ENCODE assay signal across 24 cellular contexts in genomic region chr16:8828541-8829165, GRCh38. TPM values are rescaled to one million over a fixed set of nuclear protein-coding genes. Genes with fewer than 3 reads are reported as not detected.
DNase-seq lines count a peak whose midpoint lies in the region; ATAC-seq, FAIRE-seq and TF ChIP-seq lines count a peak whose summit lies in the region.
"Had no signal": no experiment of that assay in that cellular context is flagged by ENCODE, and none has a peak within 500 bp of the region (broad histone marks: within the 10 kb centered on the region; RNA-seq: fewer than 3 reads in every experiment).

No MANE protein-coding gene starts in this region.

- no peak overlapping the region for H3K56ac ChIP-seq in H1 (replicated peaks; ENCODE audit: insufficient read length, low read depth, low read length)

- H3K4ac ChIP-seq in H1 (replicated peaks; ENCODE audit: insufficient read length, low read depth, low read length), result peak overlapping the region; percentile 6

- H3K4me1 ChIP-seq in HUES64 (ENCODE audit: insufficient read depth, low read length) (peaks cover 32% of the 10 kb centered on the region), H1 (replicated peaks in 1 of 4; ENCODE audit: control insufficient read depth in 3 of 4, insufficient read depth in 4 of 4, low read length in 3 of 4) (peaks cover 12 to 23% (median 16%) of the 10 kb centered on the region in 4 experiments), mesodermal cell (ENCODE audit: control insufficient read depth, insufficient read depth, low read length, poor library complexity, severe bottlenecking) (peaks cover 5% of the 10 kb centered on the region), PC-3 (ENCODE audit: insufficient read depth, low read length) (no peaks in the 10 kb centered on the region), upper lobe of right lung (no peaks in the 10 kb centered on the region)

- no peak overlapping the region for H3K23ac ChIP-seq in H1 (ENCODE audit: insufficient read length)

- no peak overlapping the region for H3K4me3 ChIP-seq in HUES64 (ENCODE audit: low read length)
- no peak overlapping the region for H3K4me3 ChIP-seq in H1 (ENCODE audit: extremely low read depth in 1 of 4, insufficient read depth in 2 of 4, low read depth in 3 of 4, low read length in 4 of 4)
- no peak overlapping the region for H3K4me3 ChIP-seq in mesodermal cell (ENCODE audit: extremely low read depth, insufficient read depth, low read length, poor library complexity, severe bottlenecking)
- no peak overlapping the region for H3K4me3 ChIP-seq in PC-3 (ENCODE audit: low read length)
- H3K4me3 ChIP-seq in upper lobe of right lung, result no peak overlapping the region
- H3K4me3 ChIP-seq: hepatocyte, MG63, PC-9 had no signal

- no peak overlapping the region for H3K14ac ChIP-seq in H1 (ENCODE audit: insufficient read length)

- peak; percentile 45 for DNase-seq in ELR (ENCODE audit: low read depth)
- DNase-seq in H1 (ENCODE audit: low read depth in 1 of 2, low spot score in 2 of 2), result no peak
- DNase-seq in PC-3, result no peak
- no peak for DNase-seq in NCI-H345 (lab: John Stamatoyannopoulos, UW)
- no peak for DNase-seq in NCI-H510A (lab: John Stamatoyannopoulos, UW)
- DNase-seq in upper lobe of right lung, result no peak
- DNase-seq: effector CD8-positive, alpha-beta T cell; islet precursor cell; mesendoderm; MG63; natural killer cell; NCI-H1436 treated with DMSO at 0.1 percent for 48 hours; PC-9; small intestine; stimulated activated CD4-positive, alpha-beta T cell treated with anti-CD3 and anti-CD28 coated beads, Interleukin-2, amount 100 ng/mL, for 48 hours; T1000 had no signal

- TF ChIP-seq POLR2A in H1 (IDR thresholded peaks at IDR 0.05; ENCODE audit: control extremely low read depth in 1 of 2, low read depth in 2 of 2, low read length in 2 of 2), result 0 out of 3 replicates have a peak, but pooled peaks of 1 of the 2 experiments have one; percentile 17

- H3K36me3 ChIP-seq in HUES64 (ENCODE audit: insufficient read depth, low read length) (peaks cover 51% of the 10 kb centered on the region), H1 (ENCODE audit: control insufficient read depth in 2 of 4, insufficient read depth in 4 of 4, low read length in 3 of 4) (peaks cover 0 to 35% (median 11%) of the 10 kb centered on the region in 4 experiments; a peak in 5 of 8 replicates), mesodermal cell (ENCODE audit: control insufficient read depth, insufficient read depth, low read length) (peaks cover 67% of the 10 kb centered on the region), PC-3 (ENCODE audit: low read depth, low read length) (peaks cover 17% of the 10 kb centered on the region), upper lobe of right lung (peaks cover 51% of the 10 kb centered on the region)

- H4K8ac ChIP-seq in H1 (ENCODE audit: extremely low read depth, insufficient read depth, low read length), result no peak overlapping the region

- H2AFZ ChIP-seq in H1 (ENCODE audit: low read length), result no peak overlapping the region
- no peak overlapping the region for H2AFZ ChIP-seq in PC-3 (ENCODE audit: low read length)
- H2AFZ ChIP-seq: hepatocyte, PC-9 had no signal

- H4K20me1 ChIP-seq in H1 (replicated peaks in 1 of 2; ENCODE audit: control insufficient read depth in 1 of 2, insufficient read depth in 2 of 2, low read length in 2 of 2) (no peaks in the 10 kb centered on the region), PC-3 (ENCODE audit: low read length) (no peaks in the 10 kb centered on the region)

- H3K9me3 ChIP-seq in HUES64 (ENCODE audit: insufficient read depth, low read depth, low read length), result no peaks in the 10 kb centered on the region
- no peaks in the 10 kb centered on the region for H3K9me3 ChIP-seq in H1 (ENCODE audit: insufficient read depth in 2 of 2, low read depth in 1 of 2, low read length in 1 of 2)
- H3K9me3 ChIP-seq in mesodermal cell (ENCODE audit: control insufficient read depth, low read length), result no peaks in the 10 kb centered on the region
- no peaks in the 10 kb centered on the region for H3K9me3 ChIP-seq in PC-3 (ENCODE audit: low read length)
- H3K9me3 ChIP-seq in upper lobe of right lung, result no peaks in the 10 kb centered on the region
- H3K9me3 ChIP-seq: MG63 had no signal

- peak overlapping the region; percentile 60; the same call in 1 of the 2 replicates for H2BK5ac ChIP-seq in H1 (ENCODE audit: low read depth, low read length)

- 0 out of 2 replicates have a peak overlapping the region, but pooled peaks have one; percentile 75 for H2AK5ac ChIP-seq in H1 (ENCODE audit: low read depth, low read length)

- TF ChIP-seq RAD21 in H1 (IDR thresholded peaks at IDR 0.05 in 1 of 2, conservative IDR thresholded peaks at IDR 0.05 in 1 of 2; ENCODE audit: low read depth in 2 of 2, low read length in 2 of 2), result no peak

- no peak for FAIRE-seq in H1 (lab: Jason Lieb, UNC)
- FAIRE-seq: small intestine had no signal

- intact Hi-C loops in PC-3 (cut with micrococcal nuclease) (no loop called here), upper lobe of right lung (cut with DNase I) (no loop called here)

- ATAC-seq in PC-3 (no peak), upper lobe of right lung (no peak)
- ATAC-seq: activated CD4-positive, CD25-positive, alpha-beta regulatory T cell treated with anti-CD3 and anti-CD28 coated beads, Interleukin-2, amount 50 U/mL, for 24 hours; natural killer cell had no signal

- no peak overlapping the region for H4K5ac ChIP-seq in H1 (ENCODE audit: insufficient read length, low read depth, low read length)

- CTCF ChIA-PET in H1 (lab: Charles Lee; ENCODE audit: partially characterized antibody) (interaction anchor here (0.9 to 1.2 kb wide), 3 partner anchors 37 to 108 kb away, joined by 3 to 4 read pairs (median 4); no protein-coding TSS in a partner anchor), PC-3 (lab: Charles Lee) (no interaction called here)

- no TSS peak for BruUV-seq in PC-3 (replicated peaks; lab: Mats Ljungman, UMichigan)

- no peak overlapping the region for H2BK12ac ChIP-seq in H1 (ENCODE audit: low read depth, low read length)

- H3F3A ChIP-seq in PC-3 (ENCODE audit: low read length, unreplicated experiment), result no peaks in the 10 kb centered on the region

- no peaks in the 10 kb centered on the region for H3K23me2 ChIP-seq in H1 (ENCODE audit: low read depth, low read length)

- TF ChIP-seq EP300 in H1 (IDR thresholded peaks at IDR 0.05; ENCODE audit: borderline replicate concordance in 1 of 2, low read depth in 2 of 2, low read length in 2 of 2), result no peak

- 95% methylated on average over 8 of the region's 8 CpGs for WGBS in HUES64
- 91% methylated on average over 8 of the region's 8 CpGs; no CpG with 5 or more reads in 1 of the 2 experiments for WGBS in H1 (ENCODE audit: extremely low coverage in 1 of 2, insufficient coverage in 1 of 2, insufficient read length in 1 of 2, insufficient replicate concordance in 2 of 2, low coverage in 1 of 2, low lambda C conversion rate in 2 of 2, missing lambda C conversion rate in 1 of 2), 2 experiments
- 90 to 96% methylated on average over 6 to 8 of the region's 8 CpGs for WGBS in mesodermal cell (ENCODE audit: insufficient coverage in 2 of 2), 2 experiments

- POLR2A ChIA-PET in H1 (lab: Charles Lee; ENCODE audit: partially characterized antibody), result interaction anchor here (1.3 to 5.0 kb wide), 4 partner anchors 10 to 261 kb away, joined by 3 to 54 read pairs (median 6); no protein-coding TSS in a partner anchor
- POLR2A ChIA-PET in PC-3 (lab: Charles Lee; ENCODE audit: unreplicated experiment), result no interaction called here

- H3K18ac ChIP-seq in H1 (ENCODE audit: extremely low read depth, low read length), result 0 out of 2 replicates have a peak overlapping the region, but pooled peaks have one; percentile 38

- no peak for TF ChIP-seq CTCF in H1 (IDR thresholded peaks at IDR 0.05; ENCODE audit: control extremely low read depth in 1 of 3, insufficient read depth in 1 of 3, low read depth in 1 of 3, low read length in 3 of 3)
- no peak for TF ChIP-seq CTCF in PC-3 (conservative IDR thresholded peaks at IDR 0.05; ENCODE audit: low read depth, low read length)
- no peak for TF ChIP-seq CTCF in upper lobe of right lung (IDR thresholded peaks at IDR 0.05)

- H3K27ac ChIP-seq in HUES64 (ENCODE audit: low read depth, low read length), result peak overlapping the region; percentile 15
- H3K27ac ChIP-seq in H1 (ENCODE audit: low read depth, low read length), result no peak overlapping the region
- peak overlapping the region; percentile 50 for H3K27ac ChIP-seq in mesodermal cell (ENCODE audit: low read depth, low read length, severe bottlenecking)
- no peak overlapping the region for H3K27ac ChIP-seq in PC-3 (ENCODE audit: low read length)
- no peak overlapping the region for H3K27ac ChIP-seq in upper lobe of right lung
- H3K27ac ChIP-seq: hepatocyte, PC-9 had no signal

- peak overlapping the region; percentile 56 for H4K91ac ChIP-seq in H1 (replicated peaks; ENCODE audit: insufficient read length, low read length)

- no peak overlapping the region for H3K9ac ChIP-seq in HUES64 (ENCODE audit: low read depth, low read length)
- no peak overlapping the region; a peak in 1 of 7 replicates for H3K9ac ChIP-seq in H1 (replicated peaks in 1 of 4; ENCODE audit: extremely low read depth in 1 of 4, low read depth in 3 of 4, low read length in 3 of 4)
- no peak overlapping the region for H3K9ac ChIP-seq in PC-3 (ENCODE audit: low read length)

- H2BK20ac ChIP-seq in H1 (ENCODE audit: low read length), result peak overlapping the region; percentile 29

- H3K4me2 ChIP-seq in H1 (ENCODE audit: insufficient read depth in 1 of 2, low read depth in 2 of 2, low read length in 2 of 2) (no peak overlapping the region), PC-3 (ENCODE audit: low read length) (no peak overlapping the region)
- H3K4me2 ChIP-seq: hepatocyte, PC-9 had no signal

- 0 out of 2 replicates have a peak overlapping the region, but pooled peaks have one; percentile 95 for H2BK15ac ChIP-seq in H1 (ENCODE audit: low read length)

- H2BK120ac ChIP-seq in H1 (replicated peaks; ENCODE audit: low read depth, low read length), result peak overlapping the region; percentile 76

- H3K27me3 ChIP-seq in HUES64 (ENCODE audit: insufficient read depth, low read length), result no peaks in the 10 kb centered on the region
- no peaks in the 10 kb centered on the region for H3K27me3 ChIP-seq in H1 (replicated peaks in 1 of 4; ENCODE audit: control insufficient read depth in 3 of 4, extremely low read depth in 1 of 4, insufficient read depth in 3 of 4, low read length in 3 of 4)
- no peaks in the 10 kb centered on the region for H3K27me3 ChIP-seq in PC-3 (ENCODE audit: low read length)
- no peaks in the 10 kb centered on the region for H3K27me3 ChIP-seq in upper lobe of right lung
- H3K27me3 ChIP-seq: hepatocyte, MG63 had no signal

- no peaks in the 10 kb centered on the region for H3K9me2 ChIP-seq in PC-3 (replicated peaks; ENCODE audit: low read length)

- H3K79me2 ChIP-seq in H1 (ENCODE audit: control insufficient read depth in 1 of 2, insufficient read depth in 2 of 2, low read length in 2 of 2) (no peaks in the 10 kb centered on the region; a peak in 1 of 4 replicates), PC-3 (ENCODE audit: low read length) (no peaks in the 10 kb centered on the region)

- no peaks in the 10 kb centered on the region; the same call in 1 of the 2 replicates for H3K79me1 ChIP-seq in H1 (ENCODE audit: low read depth, low read length)

RNA-seq across cellular contexts. Expression of gene PMM2, which starts 31.0 kb away (rescaled TPM):
- 36.2 TPM for polyA plus RNA-seq in HUES64 (2013, experiment 1 of 2)
- 28.6 TPM for polyA plus RNA-seq in HUES64 (2013, experiment 2 of 2)
- total RNA-seq in H1 (2021; fragmentation: NEBNext Ultra II Directional; extraction: Animal tissue kit (Norgen Biotek cat#: 25700)), result 47.0 and 49.4 TPM in 2 replicates
- polyA plus RNA-seq in H1 (2011; rRNA removed), result 26.2 and 40.0 TPM in 2 replicates
- polyA plus RNA-seq in H1 (2011; cell fraction: cytosol; rRNA removed), result 30.8 TPM
- polyA plus RNA-seq in H1 (2011; cell fraction: nucleus; rRNA removed), result 27.0 TPM
- 37.0 to 41.9 TPM (median 40.4 TPM) in 4 replicates for polyA plus RNA-seq in H1 (2012, experiment 1 of 2)
- 33.6 TPM for polyA plus RNA-seq in H1 (2012, experiment 2 of 2)
- polyA plus RNA-seq in H1 (2013, experiment 1 of 2), result 47.0 TPM
- 45.2 TPM for polyA plus RNA-seq in H1 (2013, experiment 2 of 2)
- polyA minus RNA-seq in H1 (2011; rRNA and poly(A)+ RNA removed), result 15.1 TPM in 2 replicates
- polyA minus RNA-seq in H1 (2011; cell fraction: cytosol; rRNA and poly(A)+ RNA removed), result 23.6 TPM
- polyA minus RNA-seq in H1 (2011; cell fraction: nucleus; rRNA and poly(A)+ RNA removed), result 22.8 TPM
- polyA plus RNA-seq in mesodermal cell (2013, experiment 1 of 2), result 25.3 TPM
- polyA plus RNA-seq in mesodermal cell (2013, experiment 2 of 2), result 21.6 TPM
- total RNA-seq in PC-3 (2014; rRNA removed) (28.4 and 35.2 TPM in 2 replicates), upper lobe of right lung (36.8 TPM)

RNA-seq across cellular contexts. Expression of gene TMEM186, which starts 31.2 kb away (rescaled TPM):
- polyA plus RNA-seq in HUES64 (2013, experiment 1 of 2), result 5.8 TPM
- 7.4 TPM for polyA plus RNA-seq in HUES64 (2013, experiment 2 of 2)
- 13.1 and 14.3 TPM in 2 replicates for total RNA-seq in H1 (2021; fragmentation: NEBNext Ultra II Directional; extraction: Animal tissue kit (Norgen Biotek cat#: 25700))
- polyA plus RNA-seq in H1 (2011; rRNA removed), result 10.5 and 13.1 TPM in 2 replicates
- 14.6 TPM for polyA plus RNA-seq in H1 (2011; cell fraction: cytosol; rRNA removed)
- polyA plus RNA-seq in H1 (2011; cell fraction: nucleus; rRNA removed), result 9.6 TPM
- polyA plus RNA-seq in H1 (2012, experiment 1 of 2), result 17.3 to 18.4 TPM (median 17.8 TPM) in 4 replicates
- polyA plus RNA-seq in H1 (2012, experiment 2 of 2), result 6.8 TPM
- 9.0 TPM for polyA plus RNA-seq in H1 (2013, experiment 1 of 2)
- 9.3 TPM for polyA plus RNA-seq in H1 (2013, experiment 2 of 2)
- polyA minus RNA-seq in H1 (2011; rRNA and poly(A)+ RNA removed), result 14.3 and 15.0 TPM in 2 replicates
- 6.2 TPM for polyA minus RNA-seq in H1 (2011; cell fraction: cytosol; rRNA and poly(A)+ RNA removed)
- 7.2 TPM for polyA minus RNA-seq in H1 (2011; cell fraction: nucleus; rRNA and poly(A)+ RNA removed)
- 6.1 TPM for polyA plus RNA-seq in mesodermal cell (2013, experiment 1 of 2)
- polyA plus RNA-seq in mesodermal cell (2013, experiment 2 of 2), result 6.0 TPM
- total RNA-seq in PC-3 (2014; rRNA removed) (5.8 and 7.4 TPM in 2 replicates), upper lobe of right lung (9.1 TPM)

RNA-seq across cellular contexts. Expression of gene CARHSP1, which starts 40.2 kb away (rescaled TPM):
- 157 TPM for polyA plus RNA-seq in HUES64 (2013, experiment 1 of 2)
- 179 TPM for polyA plus RNA-seq in HUES64 (2013, experiment 2 of 2)
- 300 and 326 TPM in 2 replicates for total RNA-seq in H1 (2021; fragmentation: NEBNext Ultra II Directional; extraction: Animal tissue kit (Norgen Biotek cat#: 25700))
- 292 and 364 TPM in 2 replicates for polyA plus RNA-seq in H1 (2011; rRNA removed)
- 283 TPM for polyA plus RNA-seq in H1 (2011; cell fraction: cytosol; rRNA removed)
- polyA plus RNA-seq in H1 (2011; cell fraction: nucleus; rRNA removed), result 318 TPM
- 259 to 418 TPM (median 380 TPM) in 4 replicates for polyA plus RNA-seq in H1 (2012, experiment 1 of 2)
- polyA plus RNA-seq in H1 (2012, experiment 2 of 2), result 407 TPM
- 117 TPM for polyA plus RNA-seq in H1 (2013, experiment 1 of 2)
- 115 TPM for polyA plus RNA-seq in H1 (2013, experiment 2 of 2)
- 252 and 270 TPM in 2 replicates for polyA minus RNA-seq in H1 (2011; rRNA and poly(A)+ RNA removed)
- polyA minus RNA-seq in H1 (2011; cell fraction: cytosol; rRNA and poly(A)+ RNA removed), result 191 TPM
- polyA minus RNA-seq in H1 (2011; cell fraction: nucleus; rRNA and poly(A)+ RNA removed), result 137 TPM
- polyA plus RNA-seq in mesodermal cell (2013, experiment 1 of 2), result 112 TPM
- polyA plus RNA-seq in mesodermal cell (2013, experiment 2 of 2), result 95.8 TPM
- total RNA-seq in PC-3 (2014; rRNA removed), result 138 and 142 TPM in 2 replicates
- total RNA-seq in upper lobe of right lung, result 103 TPM

RNA-seq across cellular contexts. Expression of gene LITAFD, which starts 53.5 kb away (rescaled TPM):
- not detected for polyA plus RNA-seq in HUES64 (2013, experiment 1 of 2)
- polyA plus RNA-seq in HUES64 (2013, experiment 2 of 2), result not detected
- not detected in 2 replicates for total RNA-seq in H1 (2021; fragmentation: NEBNext Ultra II Directional; extraction: Animal tissue kit (Norgen Biotek cat#: 25700))
- not detected in 2 replicates for polyA plus RNA-seq in H1 (2011; rRNA removed)
- not detected for polyA plus RNA-seq in H1 (2011; cell fraction: cytosol; rRNA removed)
- not detected for polyA plus RNA-seq in H1 (2011; cell fraction: nucleus; rRNA removed)
- not detected in 4 replicates for polyA plus RNA-seq in H1 (2012, experiment 1 of 2)
- polyA plus RNA-seq in H1 (2012, experiment 2 of 2), result not detected
- not detected for polyA plus RNA-seq in H1 (2013, experiment 1 of 2)
- not detected for polyA plus RNA-seq in H1 (2013, experiment 2 of 2)
- not detected in 2 replicates for polyA minus RNA-seq in H1 (2011; rRNA and poly(A)+ RNA removed)
- not detected for polyA minus RNA-seq in H1 (2011; cell fraction: cytosol; rRNA and poly(A)+ RNA removed)
- polyA minus RNA-seq in H1 (2011; cell fraction: nucleus; rRNA and poly(A)+ RNA removed), result not detected
- polyA plus RNA-seq in mesodermal cell (2013, experiment 1 of 2), result not detected
- not detected for polyA plus RNA-seq in mesodermal cell (2013, experiment 2 of 2)
- not detected in 2 replicates for total RNA-seq in PC-3 (2014; rRNA removed)
- not detected for total RNA-seq in upper lobe of right lung
- total RNA-seq: hepatocyte, PC-9, posterior vena cava, SK-MEL-5, ureter had no signal
- polyA plus RNA-seq: adipose tissue, hepatocyte, small intestine had no signal

Comparison
In these comparisons a context has a peak if more than half of its experiments do, and no peak if none do; other contexts are left out.
1. H3K27ac ChIP-seq: peak in HUES64 (single experiment) and mesodermal cell (single experiment); none in H1 (single experiment), PC-3 (single experiment) and upper lobe of right lung (single experiment).